Comparison of ENCODE assay signal across 8 cellular contexts in the genomic region with DNA sequence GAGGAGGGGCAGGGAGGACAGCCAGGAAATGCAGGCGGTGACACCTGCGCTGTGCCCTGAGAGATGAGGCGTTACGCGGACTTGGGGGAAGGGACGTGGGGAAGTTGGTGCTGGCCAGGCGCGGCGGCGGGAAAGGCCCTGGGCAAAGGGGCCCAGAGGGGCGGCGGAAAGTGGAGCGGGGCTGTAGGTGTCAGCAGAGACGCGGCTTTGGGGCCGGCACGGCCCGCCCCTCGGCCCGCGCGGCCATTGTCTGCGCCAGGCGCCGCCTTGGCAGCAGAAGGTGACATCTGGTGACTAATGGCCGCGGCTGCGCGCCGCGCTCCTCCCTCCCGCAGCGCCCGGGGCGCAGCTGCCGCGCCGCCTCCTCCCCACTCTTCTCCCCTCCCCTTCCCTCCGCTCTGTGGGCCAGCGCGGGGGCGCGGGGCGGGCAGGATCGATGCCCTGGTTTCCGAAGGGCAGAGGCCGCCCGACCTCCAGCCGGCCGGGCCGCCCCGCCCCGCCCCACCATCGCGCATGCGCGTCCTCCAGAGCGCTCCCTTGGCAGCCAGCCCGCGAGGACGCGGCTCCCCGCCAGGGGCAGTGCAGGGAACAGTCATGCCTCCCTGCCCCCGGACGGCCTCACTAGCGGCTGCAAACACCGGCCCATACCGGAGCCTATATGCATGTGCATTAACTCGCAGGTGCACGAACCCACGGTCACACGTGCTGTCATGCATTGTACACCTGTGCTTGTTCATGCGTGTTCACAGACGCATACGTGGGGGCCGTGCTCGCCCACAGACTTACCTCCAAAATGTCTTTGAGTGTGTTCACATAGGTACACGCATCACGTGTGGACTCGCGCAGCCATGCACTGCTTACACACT.
DNase-seq lines count a peak whose midpoint lies in the region; ATAC-seq and TF ChIP-seq lines count a peak whose summit lies in the region.

No MANE protein-coding gene starts in this region.

- DNase-seq in ELF-1 (ENCODE audit: low read depth, low spot score) = peak; percentile 99
- DNase-seq in GOT3 (lab: John Stamatoyannopoulos, UW) = peak; percentile 92
- DNase-seq in LHCN-M2 (ENCODE audit: low read depth) = peak; percentile 95
- peak; percentile 93 for DNase-seq in RKO (ENCODE audit: low spot score)
- DNase-seq in fibroblast of pulmonary artery (ENCODE audit: low read depth) = peak; percentile 85
- DNase-seq in stimulated activated naive CD8-positive, alpha-beta T cell treated with anti-CD3 and anti-CD28 coated beads, Interleukin-15, amount 100 ng/mL, for 72 hours = peak; percentile 96 to 97

- peak overlapping the region; percentile 65 for H3K4me2 ChIP-seq in neural cell (ENCODE audit: low read length)

- no peaks in the 10 kb centered on the region for H3K9me2 ChIP-seq in neural cell (ENCODE audit: insufficient read depth, low read length)

- peak; percentile 91 for ATAC-seq in activated T-helper 17 cell treated with anti-CD3 and anti-CD28 coated beads, Interleukin-2, amount 50 U/mL, for 72 hours (replicated peaks)
- peak; percentile 93 for ATAC-seq in stimulated activated naive CD8-positive, alpha-beta T cell treated with anti-CD3 and anti-CD28 coated beads, Interleukin-15, amount 100 ng/mL, for 72 hours

- H3K27ac Mint-ChIP-seq in activated T-helper 17 cell treated with anti-CD3 and anti-CD28 coated beads, Interleukin-2, amount 50 U/mL, for 72 hours = peak overlapping the region; percentile 90
- H3K27ac Mint-ChIP-seq in stimulated activated naive CD8-positive, alpha-beta T cell treated with anti-CD3 and anti-CD28 coated beads, Interleukin-15, amount 100 ng/mL, for 72 hours = peak overlapping the region; percentile 95 to 96

- H2AFZ ChIP-seq in neural cell (ENCODE audit: low read depth, low read length) = peak overlapping the region; percentile 53

- peaks cover 3% of the 10 kb centered on the region for H3K9me3 Mint-ChIP-seq in activated T-helper 17 cell treated with anti-CD3 and anti-CD28 coated beads, Interleukin-2, amount 50 U/mL, for 72 hours
- peaks cover 0 to 6% of the 10 kb centered on the region in 2 donors for H3K9me3 Mint-ChIP-seq in stimulated activated naive CD8-positive, alpha-beta T cell treated with anti-CD3 and anti-CD28 coated beads, Interleukin-15, amount 100 ng/mL, for 72 hours

- H3K79me2 ChIP-seq in neural cell (replicated peaks; ENCODE audit: insufficient read depth, low read length) = no peaks in the 10 kb centered on the region

- no peaks in the 10 kb centered on the region for H3F3A ChIP-seq in neural cell (ENCODE audit: insufficient read depth, low read length, poor library complexity, severe bottlenecking)

- peak overlapping the region; percentile 87 for H3K27ac ChIP-seq in neural cell (ENCODE audit: low read length)

- no peaks in the 10 kb centered on the region for H3K36me3 Mint-ChIP-seq in activated T-helper 17 cell treated with anti-CD3 and anti-CD28 coated beads, Interleukin-2, amount 50 U/mL, for 72 hours (ENCODE audit: low read depth)

- no peaks in the 10 kb centered on the region for H4K20me1 ChIP-seq in neural cell (ENCODE audit: insufficient read depth)

- H3K36me3 ChIP-seq in neural cell (ENCODE audit: insufficient read depth, low read length) = no peaks in the 10 kb centered on the region

- TF ChIP-seq RAD21 in neural cell (conservative IDR thresholded peaks at IDR 0.05) = peak; percentile 95

- peak overlapping the region; percentile 93 for H3K4me3 Mint-ChIP-seq in activated T-helper 17 cell treated with anti-CD3 and anti-CD28 coated beads, Interleukin-2, amount 50 U/mL, for 72 hours
- peak overlapping the region; percentile 87 to 96 for H3K4me3 Mint-ChIP-seq in stimulated activated naive CD8-positive, alpha-beta T cell treated with anti-CD3 and anti-CD28 coated beads, Interleukin-15, amount 100 ng/mL, for 72 hours

- no peaks in the 10 kb centered on the region for H3K27me3 Mint-ChIP-seq in activated T-helper 17 cell treated with anti-CD3 and anti-CD28 coated beads, Interleukin-2, amount 50 U/mL, for 72 hours
- H3K27me3 Mint-ChIP-seq in stimulated activated naive CD8-positive, alpha-beta T cell treated with anti-CD3 and anti-CD28 coated beads, Interleukin-15, amount 100 ng/mL, for 72 hours = peaks cover 9% of the 10 kb centered on the region

- H3K4me1 Mint-ChIP-seq in activated T-helper 17 cell treated with anti-CD3 and anti-CD28 coated beads, Interleukin-2, amount 50 U/mL, for 72 hours = peaks cover 8% of the 10 kb centered on the region
- H3K4me1 Mint-ChIP-seq in stimulated activated naive CD8-positive, alpha-beta T cell treated with anti-CD3 and anti-CD28 coated beads, Interleukin-15, amount 100 ng/mL, for 72 hours = peaks cover 11% of the 10 kb centered on the region

- no peaks in the 10 kb centered on the region for H3K27me3 ChIP-seq in neural cell (ENCODE audit: insufficient read depth, low read depth, low read length)

- H3K4me3 ChIP-seq in fibroblast of pulmonary artery (replicated peaks; ENCODE audit: low read depth, low read length) (peak overlapping the region; percentile 49), neural cell (ENCODE audit: low read length) (peak overlapping the region; percentile 69)

- no peaks in the 10 kb centered on the region for H3K9me3 ChIP-seq in neural cell (ENCODE audit: low read length)

- peak; percentile 82 for TF ChIP-seq EP300 in neural cell (conservative IDR thresholded peaks at IDR 0.05; ENCODE audit: poor library complexity, severe bottlenecking)

- TF ChIP-seq CTCF in fibroblast of pulmonary artery (IDR thresholded peaks at IDR 0.05; ENCODE audit: low read length, missing control alignments) = peak; percentile 49
- TF ChIP-seq CTCF in neural cell (IDR thresholded peaks at IDR 0.05; ENCODE audit: poor library complexity, severe bottlenecking) = peak; percentile 98

- peak overlapping the region; percentile 85 for H3K9ac ChIP-seq in neural cell (ENCODE audit: low read length)

TF ChIP-seq in neural cell, 6 proteins besides CTCF, POLR2A, EP300 and RAD21:
- TF ChIP-seq REST (IDR thresholded peaks at IDR 0.05; ENCODE audit: borderline replicate concordance) (no peak), SMC3 (conservative IDR thresholded peaks at IDR 0.05; ENCODE audit: poor library complexity) (peak; percentile 89), EZH2 (IDR thresholded peaks at IDR 0.05; ENCODE audit: borderline replicate concordance, insufficient read depth, low read length, poor library complexity, severe bottlenecking) (no peak), TAF1 (IDR thresholded peaks at IDR 0.05; ENCODE audit: low read depth) (no peak), MXI1 (conservative IDR thresholded peaks at IDR 0.05; ENCODE audit: poor library complexity, severe bottlenecking) (peak; percentile 65), POLR2AphosphoS5 (IDR thresholded peaks at IDR 0.05) (peak; percentile 67)

Comparison
In these comparisons a context has a peak if more than half of its experiments do, and no peak if none do; other contexts are left out.
1. Peak in every context shown above with its lines: DNase-seq, ATAC-seq, H3K4me3 ChIP-seq and H3K27ac ChIP-seq.